Comparison of ENCODE assay signal across 10 cellular contexts in genomic region chr7:129843982-129844840, GRCh38.
DNase-seq lines count a peak whose midpoint lies in the region; ATAC-seq and TF ChIP-seq lines count a peak whose summit lies in the region.
"Had no signal": no experiment of that assay in that cellular context is flagged by ENCODE, and none has a peak within 500 bp of the region (broad histone marks: within the 10 kb centered on the region; RNA-seq: fewer than 3 reads in every experiment).

No MANE protein-coding gene starts in this region.

- peak overlapping the region; percentile 60 for H3K4me2 ChIP-seq in Loucy (ENCODE audit: low read depth, low read length, poor library complexity, severe bottlenecking)

- TF ChIP-seq CTCF in Loucy (conservative IDR thresholded peaks at IDR 0.05; ENCODE audit: low read length) (no peak), osteocyte (IDR thresholded peaks at IDR 0.05) (no peak)

- peaks cover 9% of the 10 kb centered on the region for H4K20me1 ChIP-seq in Loucy (ENCODE audit: insufficient read depth, low read length, poor library complexity, severe bottlenecking)

- intact Hi-C loops in activated naive CD4-positive, alpha-beta T cell treated with anti-CD3 and anti-CD28 coated beads for 36 hours (cut with micrococcal nuclease): loop anchor here (1.0 to 5.0 kb wide), 3 partner anchors 33 to 107 kb away; no protein-coding TSS in a partner anchor
- intact Hi-C loops in activated T-helper 1 cell treated with anti-CD3 and anti-CD28 coated beads, Interleukin-12 subunit alpha, Interleukin-12 subunit beta, Interleukin-2, Interleukin-4 antibody, amounts not matched to agents 30 ng/mL and 10 ng/mL and 1 ng/mL, durations not matched to agents 14 hours and 24 hours and 36 hours (cut with micrococcal nuclease): loop anchor here (5.0 kb wide), 1 partner anchor 108 kb away; the partner anchor contains the start of gene UBE2H

- no peaks in the 10 kb centered on the region for H3K27me3 Mint-ChIP-seq in activated naive CD4-positive, alpha-beta T cell treated with anti-CD3 and anti-CD28 coated beads for 36 hours (ENCODE audit: low read depth)
- no peaks in the 10 kb centered on the region for H3K27me3 Mint-ChIP-seq in activated T-helper 1 cell treated with anti-CD3 and anti-CD28 coated beads, Interleukin-12 subunit alpha, Interleukin-12 subunit beta, Interleukin-2, Interleukin-4 antibody, amounts not matched to agents 30 ng/mL and 10 ng/mL and 1 ng/mL, durations not matched to agents 14 hours and 24 hours and 36 hours (ENCODE audit: insufficient read depth)
- H3K27me3 Mint-ChIP-seq in osteocyte (ENCODE audit: unreplicated experiment): no peaks in the 10 kb centered on the region

- H3K27me3 ChIP-seq in Loucy (ENCODE audit: insufficient read depth, low read length, poor library complexity, severe bottlenecking): no peaks in the 10 kb centered on the region
- H3K27me3 ChIP-seq: suprapubic skin had no signal

- H3F3A ChIP-seq in Loucy (ENCODE audit: low read depth): peaks cover 6% of the 10 kb centered on the region; the same call in 1 of the 2 replicates

- H3K4me3 ChIP-seq in Loucy (ENCODE audit: low read length, poor library complexity, severe bottlenecking): peak overlapping the region; percentile 13
- H3K4me3 ChIP-seq: suprapubic skin had no signal

- H3K79me2 ChIP-seq in Loucy (ENCODE audit: insufficient read depth, low read length): no peaks in the 10 kb centered on the region

- no peak overlapping the region for H3K4me3 Mint-ChIP-seq in activated naive CD4-positive, alpha-beta T cell treated with anti-CD3 and anti-CD28 coated beads for 36 hours
- H3K4me3 Mint-ChIP-seq in activated T-helper 1 cell treated with anti-CD3 and anti-CD28 coated beads, Interleukin-12 subunit alpha, Interleukin-12 subunit beta, Interleukin-2, Interleukin-4 antibody, amounts not matched to agents 30 ng/mL and 10 ng/mL and 1 ng/mL, durations not matched to agents 14 hours and 24 hours and 36 hours: no peak overlapping the region
- no peak overlapping the region for H3K4me3 Mint-ChIP-seq in osteocyte (ENCODE audit: unreplicated experiment)

- no peak for ATAC-seq in GM18511 (IDR thresholded peaks at IDR 0.05; ENCODE audit: unreplicated experiment)

- no peaks in the 10 kb centered on the region for H3K9me3 Mint-ChIP-seq in activated naive CD4-positive, alpha-beta T cell treated with anti-CD3 and anti-CD28 coated beads for 36 hours
- no peaks in the 10 kb centered on the region for H3K9me3 Mint-ChIP-seq in activated T-helper 1 cell treated with anti-CD3 and anti-CD28 coated beads, Interleukin-12 subunit alpha, Interleukin-12 subunit beta, Interleukin-2, Interleukin-4 antibody, amounts not matched to agents 30 ng/mL and 10 ng/mL and 1 ng/mL, durations not matched to agents 14 hours and 24 hours and 36 hours
- no peaks in the 10 kb centered on the region for H3K9me3 Mint-ChIP-seq in osteocyte (ENCODE audit: unreplicated experiment)

- H3K27ac Mint-ChIP-seq in activated naive CD4-positive, alpha-beta T cell treated with anti-CD3 and anti-CD28 coated beads for 36 hours: peak overlapping the region; percentile 78
- peak overlapping the region; percentile 74 for H3K27ac Mint-ChIP-seq in activated T-helper 1 cell treated with anti-CD3 and anti-CD28 coated beads, Interleukin-12 subunit alpha, Interleukin-12 subunit beta, Interleukin-2, Interleukin-4 antibody, amounts not matched to agents 30 ng/mL and 10 ng/mL and 1 ng/mL, durations not matched to agents 14 hours and 24 hours and 36 hours
- peak overlapping the region; percentile 62 for H3K27ac Mint-ChIP-seq in osteocyte (ENCODE audit: unreplicated experiment)

- H3K36me3 ChIP-seq in Loucy (ENCODE audit: insufficient read depth, low read length): no peaks in the 10 kb centered on the region
- H3K36me3 ChIP-seq: suprapubic skin had no signal

- no peak overlapping the region for H3K9ac ChIP-seq in Loucy (ENCODE audit: low read depth, low read length, poor library complexity, severe bottlenecking)

- no peak overlapping the region for H2AFZ ChIP-seq in Loucy (ENCODE audit: low read length)

- no peaks in the 10 kb centered on the region for H3K36me3 Mint-ChIP-seq in activated naive CD4-positive, alpha-beta T cell treated with anti-CD3 and anti-CD28 coated beads for 36 hours (ENCODE audit: low read depth)
- peaks cover 5% of the 10 kb centered on the region for H3K36me3 Mint-ChIP-seq in activated T-helper 1 cell treated with anti-CD3 and anti-CD28 coated beads, Interleukin-12 subunit alpha, Interleukin-12 subunit beta, Interleukin-2, Interleukin-4 antibody, amounts not matched to agents 30 ng/mL and 10 ng/mL and 1 ng/mL, durations not matched to agents 14 hours and 24 hours and 36 hours (ENCODE audit: low read depth)
- H3K36me3 Mint-ChIP-seq in osteocyte (ENCODE audit: unreplicated experiment): peaks cover 15% of the 10 kb centered on the region

- no peaks in the 10 kb centered on the region for H3K9me2 ChIP-seq in Loucy (replicated peaks; ENCODE audit: low read depth, low read length)

- peak; percentile 66 for DNase-seq in activated naive CD4-positive, alpha-beta T cell treated with anti-CD3 and anti-CD28 coated beads for 36 hours
- DNase-seq in activated naive CD4-positive, alpha-beta T cell treated with Interleukin-2 at 50 U/mL for 16 hours: no peak
- peak; percentile 4 for DNase-seq in activated T-helper 1 cell treated with anti-CD3 and anti-CD28 coated beads, Interleukin-12 subunit alpha, Interleukin-12 subunit beta, Interleukin-2, Interleukin-4 antibody, amounts not matched to agents 30 ng/mL and 10 ng/mL and 1 ng/mL, durations not matched to agents 14 hours and 24 hours and 36 hours (ENCODE audit: low spot score)
- DNase-seq in osteocyte (ENCODE audit: extremely low spot score, unreplicated experiment): no peak
- DNase-seq in globus pallidus (ENCODE audit: low spot score): no peak
- DNase-seq in COLO829 (ENCODE audit: low spot score): no peak
- DNase-seq: caudate nucleus had no signal

- peaks cover 52% of the 10 kb centered on the region for H3K4me1 Mint-ChIP-seq in activated naive CD4-positive, alpha-beta T cell treated with anti-CD3 and anti-CD28 coated beads for 36 hours (ENCODE audit: low read depth)
- H3K4me1 Mint-ChIP-seq in activated T-helper 1 cell treated with anti-CD3 and anti-CD28 coated beads, Interleukin-12 subunit alpha, Interleukin-12 subunit beta, Interleukin-2, Interleukin-4 antibody, amounts not matched to agents 30 ng/mL and 10 ng/mL and 1 ng/mL, durations not matched to agents 14 hours and 24 hours and 36 hours (ENCODE audit: low read depth): peaks cover 33% of the 10 kb centered on the region
- H3K4me1 Mint-ChIP-seq in osteocyte (ENCODE audit: unreplicated experiment): peaks cover 64% of the 10 kb centered on the region

- H3K4me1 ChIP-seq in Loucy (ENCODE audit: insufficient read depth, low read length, poor library complexity, severe bottlenecking): peaks cover 45% of the 10 kb centered on the region

- CTCF ChIA-PET in activated naive CD4-positive, alpha-beta T cell treated with anti-CD3 and anti-CD28 coated beads for 36 hours (lab: Charles Lee): interaction anchor here (1.0 to 5.4 kb wide), 3 partner anchors 12 to 30 kb away, joined by 3 to 28 read pairs (median 4); no protein-coding TSS in a partner anchor

- no peaks in the 10 kb centered on the region for H3K9me3 ChIP-seq in Loucy (ENCODE audit: insufficient read depth, low read depth, low read length)
- H3K9me3 ChIP-seq: suprapubic skin had no signal

Comparison
In these comparisons a context has a peak if more than half of its experiments do, and no peak if none do; other contexts are left out.
1. DNase-seq: peak in activated naive CD4-positive, alpha-beta T cell treated with anti-CD3 and anti-CD28 coated beads for 36 hours (single experiment) and activated T-helper 1 cell treated with anti-CD3 and anti-CD28 coated beads, Interleukin-12 subunit alpha, Interleukin-12 subunit beta, Interleukin-2, Interleukin-4 antibody, amounts not matched to agents 30 ng/mL and 10 ng/mL and 1 ng/mL, durations not matched to agents 14 hours and 24 hours and 36 hours (single experiment); none in activated naive CD4-positive, alpha-beta T cell treated with Interleukin-2 at 50 U/mL for 16 hours (single experiment), osteocyte (single experiment), globus pallidus (single experiment) and COLO829 (single experiment).
2. Peak in every context shown above with its lines, with median percentiles within 50 percentile points of each other: H3K27ac Mint-ChIP-seq.